Comparison of ENCODE assay signal across 25 cellular contexts in genomic region chr6:167108278-167108677, GRCh38. TPM values are rescaled to one million over a fixed set of nuclear protein-coding genes. Genes with fewer than 3 reads are reported as not detected.
DNase-seq lines count a peak whose midpoint lies in the region; ATAC-seq, FAIRE-seq and TF ChIP-seq lines count a peak whose summit lies in the region.
"Had no signal": no experiment of that assay in that cellular context is flagged by ENCODE, and none has a peak within 500 bp of the region (broad histone marks: within the 10 kb centered on the region; RNA-seq: fewer than 3 reads in every experiment).

No MANE protein-coding gene starts in this region.

- H3K27me3 ChIP-seq in HepG2 (ENCODE audit: control insufficient read depth in 1 of 2, insufficient read depth in 2 of 2, low read length in 2 of 2), result peaks cover 2 to 43% of the 10 kb centered on the region in 2 experiments; a peak in 4 of 5 replicates
- H3K27me3 ChIP-seq in right lobe of liver, result no peaks in the 10 kb centered on the region
- H3K27me3 ChIP-seq in K562 (ENCODE audit: control insufficient read depth in 2 of 2, insufficient read depth in 2 of 2, low read length in 2 of 2), result peaks cover 26 to 57% of the 10 kb centered on the region in 2 experiments
- H3K27me3 ChIP-seq: SJCRH30 had no signal

- in situ Hi-C loops in HepG2 (cut with HindIII; ENCODE audit: extremely low pct_ligation_motif_present, low pct_unique_long_range_greater_than_20kb) (no loop called here), K562 (cut with MboI) (no loop called here)

- TF ChIP-seq RAD21 in HepG2 (CRISPR knock-in tag; IDR thresholded peaks at IDR 0.05) (no peak), K562 (CRISPR knock-in tag; conservative IDR thresholded peaks at IDR 0.05 in 1 of 2, IDR thresholded peaks at IDR 0.05 in 1 of 2) (no peak)

- TF ChIP-seq EP300 in HepG2 (IDR thresholded peaks at IDR 0.05; ENCODE audit: low read depth in 2 of 2, low read length in 2 of 2), result no peak
- no peak for TF ChIP-seq EP300 in HepG2 (CRISPR knock-in tag; IDR thresholded peaks at IDR 0.05; ENCODE audit: borderline replicate concordance)
- no peak for TF ChIP-seq EP300 in K562 (IDR thresholded peaks at IDR 0.05; ENCODE audit: low read length)

- no peaks in the 10 kb centered on the region for H3K9me3 ChIP-seq in HepG2 (ENCODE audit: low read length)
- H3K9me3 ChIP-seq in right lobe of liver, result no peaks in the 10 kb centered on the region
- H3K9me3 ChIP-seq in K562 (replicated peaks; ENCODE audit: control insufficient read depth, insufficient read depth, low read depth, low read length), result no peaks in the 10 kb centered on the region
- H3K9me3 ChIP-seq: SJCRH30 had no signal

- DNase-seq in NCI-H345 (lab: John Stamatoyannopoulos, UW) (peak; percentile 23), NCI-H345 treated with DMSO at 0.1 percent for 48 hours (lab: John Stamatoyannopoulos, UW; ENCODE audit: unreplicated experiment) (no peak), HepG2 (ENCODE audit: low spot score) (no peak), right lobe of liver (no peak), K562 (ENCODE audit: extremely low read depth in 1 of 4, low spot score in 3 of 4) (no peak), MV-4-11 (lab: John Stamatoyannopoulos, UW) (no peak), HCEC 1CT (no peak)
- DNase-seq in stimulated activated naive CD8-positive, alpha-beta T cell treated with anti-CD3 and anti-CD28 coated beads, Interleukin-15, Interleukin-2, amounts not matched to agents 100 U/mL and 50 U/mL, for 24 hours, result no peak
- DNase-seq: C1 segment of cervical spinal cord; CD8-positive, alpha-beta T cell; EL; GF-D8; NCI-H1694; NCI-H2081; NCI-H2171; NCI-H446; NCI-H774; OCI-M1; SJCRH30; T-cell had no signal

- no peak for TF ChIP-seq POLR2A in HepG2 (IDR thresholded peaks at IDR 0.05; ENCODE audit: insufficient read depth in 1 of 2, low read depth in 2 of 2, low read length in 2 of 2)
- TF ChIP-seq POLR2A in right lobe of liver (IDR thresholded peaks at IDR 0.05), result no peak
- no peak for TF ChIP-seq POLR2A in K562 (conservative IDR thresholded peaks at IDR 0.05)

- no peak overlapping the region for H3K4me3 ChIP-seq in HepG2 (replicated peaks in 1 of 3; ENCODE audit: insufficient read depth in 1 of 3, low read depth in 2 of 3, low read length in 3 of 3)
- no peak overlapping the region for H3K4me3 ChIP-seq in right lobe of liver
- H3K4me3 ChIP-seq in K562, result no peak overlapping the region
- H3K4me3 ChIP-seq: SJCRH30 had no signal

- no peaks in the 10 kb centered on the region for H3K9me1 ChIP-seq in K562 (ENCODE audit: control insufficient read depth, insufficient read depth, low read length)

- H3K4me2 ChIP-seq in HepG2 (ENCODE audit: low read depth, low read length) (no peak overlapping the region), K562 (ENCODE audit: insufficient read depth, low read length) (no peak overlapping the region)

- H4K20me1 ChIP-seq in HepG2 (ENCODE audit: insufficient read depth, low read length) (no peaks in the 10 kb centered on the region), K562 (replicated peaks; ENCODE audit: control insufficient read depth, insufficient read depth, low read length) (no peaks in the 10 kb centered on the region; the same call in 1 of the 2 replicates)

- H2AFZ ChIP-seq in HepG2 (ENCODE audit: low read length), result no peak overlapping the region
- H2AFZ ChIP-seq in K562 (ENCODE audit: low read depth, low read length), result no peak overlapping the region

- CTCF ChIA-PET in HepG2 (lab: Yijun Ruan, JAX; ENCODE audit: low intra/inter-chr PET ratio, low total read pairs), result no interaction called here
- CTCF ChIA-PET in K562 (lab: Yijun Ruan, JAX; ENCODE audit: low intra/inter-chr PET ratio), result no interaction called here

- ATAC-seq in HepG2, result no peak
- ATAC-seq in right lobe of liver, result no peak
- ATAC-seq in K562, result no peak
- ATAC-seq in stimulated activated naive CD8-positive, alpha-beta T cell treated with anti-CD3 and anti-CD28 coated beads, Interleukin-15, Interleukin-2, amounts not matched to agents 100 U/mL and 50 U/mL, for 24 hours, result no peak
- ATAC-seq: CD8-positive, alpha-beta T cell; T-cell had no signal

- no peak overlapping the region for H3K27ac ChIP-seq in HepG2 (ENCODE audit: extremely low read length, insufficient read depth, low read length)
- H3K27ac ChIP-seq in right lobe of liver, result no peak overlapping the region
- no peak overlapping the region for H3K27ac ChIP-seq in K562 (ENCODE audit: extremely low read depth, low read depth, low read length)
- H3K27ac ChIP-seq: 22Rv1, HL-60, SJCRH30 had no signal

- H3K79me2 ChIP-seq in HepG2 (ENCODE audit: insufficient read depth, low read length) (no peaks in the 10 kb centered on the region), K562 (ENCODE audit: control insufficient read depth, insufficient read depth, low read length) (no peaks in the 10 kb centered on the region)

- POLR2A ChIA-PET in HepG2 (lab: Yijun Ruan, JAX) (no interaction called here), K562 (lab: Yijun Ruan, JAX) (no interaction called here)

- 30% methylated on average over 5 of the region's 5 CpGs for WGBS in HepG2 (ENCODE audit: low lambda C conversion rate)
- WGBS in right lobe of liver (ENCODE audit: insufficient coverage, low coverage, low lambda C conversion rate, missing lambda C conversion rate), result 85% methylated on average over 5 of the region's 5 CpGs
- WGBS in K562 (ENCODE audit: insufficient coverage, low coverage, missing lambda C conversion rate), result 1% methylated on average over 5 of the region's 5 CpGs

- intact Hi-C loops in HepG2 (cut with micrococcal nuclease; ENCODE audit: unreplicated experiment) (no loop called here), right lobe of liver (cut with DNase I) (no loop called here), K562 (cut with micrococcal nuclease) (no loop called here)

- H3K36me3 ChIP-seq in HepG2 (replicated peaks in 1 of 2; ENCODE audit: control insufficient read depth in 1 of 2, insufficient read depth in 2 of 2, low read length in 2 of 2) (no peaks in the 10 kb centered on the region), right lobe of liver (no peaks in the 10 kb centered on the region), K562 (ENCODE audit: control insufficient read depth, insufficient read depth, low read length) (no peaks in the 10 kb centered on the region)
- H3K36me3 ChIP-seq: SJCRH30 had no signal

- no peak overlapping the region for H3K9ac ChIP-seq in HepG2 (ENCODE audit: insufficient read depth, low read depth, low read length)
- no peak overlapping the region for H3K9ac ChIP-seq in K562 (ENCODE audit: insufficient read depth in 1 of 2, low read depth in 2 of 2, low read length in 2 of 2)

- TF ChIP-seq CTCF in HepG2 (CRISPR knock-in tag; IDR thresholded peaks at IDR 0.05) (no peak), right lobe of liver (IDR thresholded peaks at IDR 0.05) (no peak), K562 (IDR thresholded peaks at IDR 0.05 in 2 of 3, conservative IDR thresholded peaks at IDR 0.05 in 1 of 3; ENCODE audit: insufficient read depth in 2 of 3, low read depth in 1 of 3, low read length in 3 of 3) (no peak)

- H3K4me1 ChIP-seq in HepG2 (ENCODE audit: insufficient read depth, low read length) (peaks cover 11% of the 10 kb centered on the region), right lobe of liver (no peaks in the 10 kb centered on the region), K562 (replicated peaks in 1 of 2; ENCODE audit: control insufficient read depth in 2 of 2, insufficient read depth in 2 of 2, low read length in 2 of 2) (no peaks in the 10 kb centered on the region)
- H3K4me1 ChIP-seq: SJCRH30 had no signal

- no peak for FAIRE-seq in HepG2 (lab: Jason Lieb, UNC)
- FAIRE-seq in K562 (lab: Jason Lieb, UNC), result no peak
- FAIRE-seq: RCC 7860 had no signal

- BruUV-seq in HepG2 (replicated peaks; lab: Mats Ljungman, UMichigan) (no TSS peak), K562 (replicated peaks; lab: Mats Ljungman, UMichigan) (no TSS peak)

RNA-seq across cellular contexts. Expression of gene CCR6, which starts 14.6 kb away (rescaled TPM):
- total RNA-seq in HepG2 (2016; rRNA removed; fragmentation: Illumina TruSeq; extraction: Trizol), result 4.2 and 4.5 TPM in 2 replicates
- total RNA-seq in HepG2 (2016; cell fraction: cytosol; rRNA removed; fragmentation: Illumina TruSeq; extraction: Trizol; ENCODE audit: low read depth), result 0.10 TPM in 1 of 2 replicates, not detected in the other
- 4.0 and 4.5 TPM in 2 replicates for total RNA-seq in HepG2 (2016; cell fraction: insoluble cytoplasmic fraction; rRNA removed; fragmentation: Illumina TruSeq; extraction: Trizol)
- 1.2 and 1.3 TPM in 2 replicates for total RNA-seq in HepG2 (2016; cell fraction: membrane; rRNA removed; fragmentation: Illumina TruSeq; extraction: Trizol)
- 0.56 and 1.4 TPM in 2 replicates for total RNA-seq in HepG2 (2016; cell fraction: nucleus; rRNA removed; fragmentation: Illumina TruSeq; extraction: Trizol)
- polyA plus RNA-seq in HepG2 (2011; rRNA removed), result 8.7 and 11.3 TPM in 2 replicates
- polyA plus RNA-seq in HepG2 (2011; cell fraction: cytosol; rRNA removed), result 11.0 and 18.6 TPM in 2 replicates
- polyA plus RNA-seq in HepG2 (2011; cell fraction: nucleus; rRNA removed), result 3.2 and 3.5 TPM in 2 replicates
- 9.4 and 18.5 TPM in 2 replicates for polyA plus RNA-seq in HepG2 (2012)
- polyA plus RNA-seq in HepG2 (2016; cell fraction: cytosol; fragmentation: Illumina TruSeq; extraction: Trizol; ENCODE audit: low read depth), result 0.07 and 0.20 TPM in 2 replicates
- polyA plus RNA-seq in HepG2 (2016; cell fraction: insoluble cytoplasmic fraction; fragmentation: Illumina TruSeq; extraction: Trizol; ENCODE audit: low read depth), result 2.7 and 3.0 TPM in 2 replicates
- polyA plus RNA-seq in HepG2 (2016; cell fraction: membrane; fragmentation: Illumina TruSeq; extraction: Trizol; ENCODE audit: low read depth), result 0.43 and 0.55 TPM in 2 replicates
- polyA plus RNA-seq in HepG2 (2016; cell fraction: nucleus; fragmentation: Illumina TruSeq; extraction: Trizol; ENCODE audit: insufficient read depth, low read depth), result 1.1 and 2.3 TPM in 2 replicates
- 31.5 TPM in 1 of 2 replicates, not detected in the other for polyA minus RNA-seq in HepG2 (2011; rRNA and poly(A)+ RNA removed; ENCODE audit: low replicate concordance)
- 9.9 and 14.7 TPM in 2 replicates for polyA minus RNA-seq in HepG2 (2011; cell fraction: cytosol; rRNA and poly(A)+ RNA removed)
- 0.77 and 1.4 TPM in 2 replicates for polyA minus RNA-seq in HepG2 (2011; cell fraction: nucleus; rRNA and poly(A)+ RNA removed)
- total RNA-seq in right lobe of liver, result under 1 TPM in 3 of 6 experiments, not detected in 3; 0.06 to 0.58 (median 0.12) TPM
- not detected in 2 replicates for total RNA-seq in K562 (2011; cell fraction: chromatin; rRNA removed; ENCODE audit: low replicate concordance)
- not detected in 2 replicates for total RNA-seq in K562 (2011; cell fraction: nucleolus; rRNA removed)
- total RNA-seq in K562 (2011; cell fraction: nucleoplasm; rRNA removed), result not detected in 2 replicates
- total RNA-seq in K562 (2014; rRNA removed), result not detected in 2 replicates
- not detected in 2 replicates for total RNA-seq in K562 (2014; rRNA removed; fragmentation: Illumina TruSeq; extraction: Trizol)
- total RNA-seq in K562 (2015; rRNA removed; fragmentation: Illumina TruSeq; extraction: Trizol), result not detected in 2 replicates
- not detected in 2 replicates for total RNA-seq in K562 (2021)
- polyA plus RNA-seq in K562 (2011; rRNA removed), result not detected in 2 replicates
- 0.09 TPM in 1 of 2 replicates, not detected in the other for polyA plus RNA-seq in K562 (2011; cell fraction: cytosol; rRNA removed)
- polyA plus RNA-seq in K562 (2011; cell fraction: nucleus; rRNA removed), result not detected in 2 replicates
- polyA plus RNA-seq in K562 (2012), result not detected in 2 replicates
- polyA plus RNA-seq in K562 (2014; fragmentation: Illumina TruSeq; extraction: Trizol), result not detected in 2 replicates
- polyA plus RNA-seq in K562 (2014; fragmentation: Nextera tagmentation; extraction: Ambion mirVana), result not detected
- not detected in 2 replicates for polyA plus RNA-seq in K562 (2014; rRNA removed)
- polyA minus RNA-seq in K562 (2011; rRNA and poly(A)+ RNA removed), result not detected in 2 replicates
- not detected in 2 replicates for polyA minus RNA-seq in K562 (2011; cell fraction: cytosol; rRNA and poly(A)+ RNA removed)
- polyA minus RNA-seq in K562 (2011; cell fraction: nucleus; rRNA and poly(A)+ RNA removed), result not detected in 2 replicates
- total RNA-seq: H4, SJCRH30 had no signal

RNA-seq across cellular contexts. Expression of gene GPR31, which starts 49.5 kb away (rescaled TPM):
- total RNA-seq in HepG2 (2016; rRNA removed; fragmentation: Illumina TruSeq; extraction: Trizol), result not detected in 2 replicates
- not detected in 2 replicates for total RNA-seq in HepG2 (2016; cell fraction: cytosol; rRNA removed; fragmentation: Illumina TruSeq; extraction: Trizol; ENCODE audit: low read depth)
- not detected in 2 replicates for total RNA-seq in HepG2 (2016; cell fraction: insoluble cytoplasmic fraction; rRNA removed; fragmentation: Illumina TruSeq; extraction: Trizol)
- not detected in 2 replicates for total RNA-seq in HepG2 (2016; cell fraction: membrane; rRNA removed; fragmentation: Illumina TruSeq; extraction: Trizol)
- total RNA-seq in HepG2 (2016; cell fraction: nucleus; rRNA removed; fragmentation: Illumina TruSeq; extraction: Trizol), result not detected in 2 replicates
- not detected in 2 replicates for polyA plus RNA-seq in HepG2 (2011; rRNA removed)
- not detected in 2 replicates for polyA plus RNA-seq in HepG2 (2011; cell fraction: cytosol; rRNA removed)
- not detected in 2 replicates for polyA plus RNA-seq in HepG2 (2011; cell fraction: nucleus; rRNA removed)
- not detected in 2 replicates for polyA plus RNA-seq in HepG2 (2012)
- polyA plus RNA-seq in HepG2 (2016; cell fraction: cytosol; fragmentation: Illumina TruSeq; extraction: Trizol; ENCODE audit: low read depth), result not detected in 2 replicates
- polyA plus RNA-seq in HepG2 (2016; cell fraction: insoluble cytoplasmic fraction; fragmentation: Illumina TruSeq; extraction: Trizol; ENCODE audit: low read depth), result not detected in 2 replicates
- not detected in 2 replicates for polyA plus RNA-seq in HepG2 (2016; cell fraction: membrane; fragmentation: Illumina TruSeq; extraction: Trizol; ENCODE audit: low read depth)
- not detected in 2 replicates for polyA plus RNA-seq in HepG2 (2016; cell fraction: nucleus; fragmentation: Illumina TruSeq; extraction: Trizol; ENCODE audit: insufficient read depth, low read depth)
- polyA minus RNA-seq in HepG2 (2011; rRNA and poly(A)+ RNA removed; ENCODE audit: low replicate concordance), result not detected in 2 replicates
- polyA minus RNA-seq in HepG2 (2011; cell fraction: cytosol; rRNA and poly(A)+ RNA removed), result not detected in 2 replicates
- polyA minus RNA-seq in HepG2 (2011; cell fraction: nucleus; rRNA and poly(A)+ RNA removed), result not detected in 2 replicates
- not detected for total RNA-seq in right lobe of liver
- not detected in 2 replicates for total RNA-seq in K562 (2011; cell fraction: chromatin; rRNA removed; ENCODE audit: low replicate concordance)
- not detected in 2 replicates for total RNA-seq in K562 (2011; cell fraction: nucleolus; rRNA removed)
- total RNA-seq in K562 (2011; cell fraction: nucleoplasm; rRNA removed), result not detected in 2 replicates
- not detected in 2 replicates for total RNA-seq in K562 (2014; rRNA removed)
- not detected in 2 replicates for total RNA-seq in K562 (2014; rRNA removed; fragmentation: Illumina TruSeq; extraction: Trizol)
- not detected in 2 replicates for total RNA-seq in K562 (2015; rRNA removed; fragmentation: Illumina TruSeq; extraction: Trizol)
- total RNA-seq in K562 (2021), result not detected in 2 replicates
- polyA plus RNA-seq in K562 (2011; rRNA removed), result not detected in 2 replicates
- polyA plus RNA-seq in K562 (2011; cell fraction: cytosol; rRNA removed), result not detected in 2 replicates
- not detected in 2 replicates for polyA plus RNA-seq in K562 (2011; cell fraction: nucleus; rRNA removed)
- polyA plus RNA-seq in K562 (2012), result 0.04 TPM in 1 of 2 replicates, not detected in the other
- polyA plus RNA-seq in K562 (2014; fragmentation: Illumina TruSeq; extraction: Trizol), result not detected in 2 replicates
- not detected for polyA plus RNA-seq in K562 (2014; fragmentation: Nextera tagmentation; extraction: Ambion mirVana)
- not detected in 2 replicates for polyA plus RNA-seq in K562 (2014; rRNA removed)
- not detected in 2 replicates for polyA minus RNA-seq in K562 (2011; rRNA and poly(A)+ RNA removed)
- not detected in 2 replicates for polyA minus RNA-seq in K562 (2011; cell fraction: cytosol; rRNA and poly(A)+ RNA removed)
- polyA minus RNA-seq in K562 (2011; cell fraction: nucleus; rRNA and poly(A)+ RNA removed), result not detected in 2 replicates
- total RNA-seq: CD8-positive, alpha-beta T cell; H4; HT1080; SJCRH30; T-cell had no signal
